In genomic region chr22:30647536-30647935, GRCh38 we compare ENCODE assay signal across 1 cellular context.
A peak's percentile ranks its signal among the peaks of the same experiment; 100 is the strongest.
TF ChIP-seq lines count a peak whose summit lies in the region.

No MANE protein-coding gene starts in this region.

TF ChIP-seq in HepG2, 621 proteins besides CTCF, POLR2A, EP300 and RAD21:
- TF ChIP-seq DRAP1 (CRISPR knock-in tag; IDR thresholded peaks at IDR 0.05): no peak
- no peak for TF ChIP-seq ZNF280B (CRISPR knock-in tag; IDR thresholded peaks at IDR 0.05; ENCODE audit: borderline replicate concordance)
- TF ChIP-seq IRX3 (CRISPR knock-in tag; IDR thresholded peaks at IDR 0.05; ENCODE audit: borderline replicate concordance, low read depth): no peak
- TF ChIP-seq TOPORS (CRISPR knock-in tag; IDR thresholded peaks at IDR 0.05): no peak
- peak; percentile 5; the same call in 1 of the 2 replicates for TF ChIP-seq CEBPB (IDR thresholded peaks at IDR 0.05; ENCODE audit: borderline replicate concordance, low read depth, low read length)
- TF ChIP-seq ZNF777 (CRISPR knock-in tag; IDR thresholded peaks at IDR 0.05): no peak
- TF ChIP-seq ARNT (IDR thresholded peaks at IDR 0.05): no peak
